Comparison of ENCODE assay signal across 34 cellular contexts in genomic region chr6:5041955-5042354, GRCh38. TPM values are rescaled to one million over a fixed set of nuclear protein-coding genes. Genes with fewer than 3 reads are reported as not detected.
"Had no signal": no experiment of that assay in that cellular context is flagged by ENCODE, and none has a peak within 500 bp of the region (broad histone marks: within the 10 kb centered on the region; RNA-seq: fewer than 3 reads in every experiment).

No MANE protein-coding gene starts in this region.

- H3K27me3 ChIP-seq: adrenal gland, ascending aorta, body of pancreas, brain microvascular endothelial cell, breast epithelium, cardiac muscle cell had no signal

- H3K36me3 ChIP-seq: adrenal gland, ascending aorta, brain microvascular endothelial cell, breast epithelium, cardiac muscle cell had no signal

- H3K9me3 ChIP-seq: adrenal gland, ascending aorta, body of pancreas, breast epithelium had no signal

- FAIRE-seq: astrocyte had no signal

- DNase-seq: activated effector memory CD4-positive, alpha-beta T cell treated with anti-CD3 and anti-CD28 coated beads, Interleukin-2, amount 50 U/mL, for 16 hours; activated effector memory CD4-positive, alpha-beta T cell treated with Interleukin-2 at 50 U/mL for 16 hours; activated gamma-delta T cell; activated gamma-delta T cell treated with Interleukin-2 at 50 U/mL for 16 hours; activated naive CD4-positive, alpha-beta T cell; activated naive CD4-positive, alpha-beta T cell treated with anti-CD3 and anti-CD28 coated beads for 36 hours; activated naive CD4-positive, alpha-beta T cell treated with anti-CD3 and anti-CD28 coated beads, Interleukin-2, amount 10 ng/mL, durations not matched to agents 7 days and 5 days; activated naive CD4-positive, alpha-beta T cell treated with anti-CD3 and anti-CD28 coated beads, Interleukin-2, amount 50 U/mL, for 16 hours; activated naive CD4-positive, alpha-beta T cell treated with Interleukin-2 at 50 U/mL for 16 hours; activated naive CD8-positive, alpha-beta T cell treated with anti-CD3 and anti-CD28 coated beads for 36 hours; activated naive CD8-positive, alpha-beta T cell treated with anti-CD3 and anti-CD28 coated beads, Interleukin-2, amount 10 ng/mL, durations not matched to agents 7 days and 5 days; activated naive CD8-positive, alpha-beta T cell treated with anti-CD3 and anti-CD28 coated beads, Interleukin-2, amount 50 U/mL, for 24 hours; activated T-cell treated with anti-CD3 and anti-CD28 coated beads, Interleukin-2, amount 50 U/mL, for 1 hour; activated T-cell treated with anti-CD3 and anti-CD28 coated beads, Interleukin-2, amount 50 U/mL, for 24 hours; activated T-cell treated with anti-CD3 and anti-CD28 coated beads, Interleukin-2, amount 50 U/mL, for 4 hours; activated T-cell treated with anti-CD3 and anti-CD28 coated beads, Interleukin-2, amount 50 U/mL, for 48 hours; activated T-cell treated with anti-CD3 and anti-CD28 coated beads, Interleukin-2, amount 50 U/mL, for 72 hours; adrenal gland; amniotic stem cell; amygdala; anterior cingulate cortex; aorta; body of pancreas; brain microvascular endothelial cell; caudate nucleus; central memory CD4-positive, alpha-beta T cell; cerebellar nuclear complex had no signal

- ATAC-seq: activated naive CD4-positive, alpha-beta T cell treated with anti-CD3 and anti-CD28 coated beads, Interleukin-2, amount 50 U/mL, for 72 hours; activated naive CD8-positive, alpha-beta T cell treated with anti-CD3 and anti-CD28 coated beads, Interleukin-2, amount 50 U/mL, for 24 hours; activated T-cell treated with anti-CD3 and anti-CD28 coated beads, Interleukin-2, amount 50 U/mL, for 4 hours; activated T-cell treated with anti-CD3 and anti-CD28 coated beads, Interleukin-2, amount 50 U/mL, for 72 hours; activated T-helper 17 cell treated with anti-CD3 and anti-CD28 coated beads, Interleukin-2, amount 50 U/mL, for 72 hours; body of pancreas had no signal

- H3K4me1 ChIP-seq: adrenal gland, ascending aorta, body of pancreas, breast epithelium had no signal

- H3K4me3 ChIP-seq: adrenal gland, ascending aorta, body of pancreas, breast epithelium, cardiac muscle cell had no signal

- H3K27ac ChIP-seq: adrenal gland, ascending aorta, body of pancreas, brain microvascular endothelial cell, breast epithelium, cardiac muscle cell had no signal

RNA-seq across cellular contexts. Expression of gene RPP40, which starts 38.1 kb away (rescaled TPM):
- total RNA-seq: ascending aorta had no signal

RNA-seq across cellular contexts. Expression of gene PPP1R3G, which starts 43.2 kb away (rescaled TPM):
- total RNA-seq: activated naive CD4-positive, alpha-beta T cell treated with anti-CD3 and anti-CD28 coated beads for 36 hours; activated T-cell treated with anti-CD3 and anti-CD28 coated beads, Interleukin-2, amount 50 U/mL, for 4 hours; activated T-helper 1 cell treated with anti-CD3 and anti-CD28 coated beads, Interleukin-12 subunit alpha, Interleukin-12 subunit beta, Interleukin-2, Interleukin-4 antibody, amounts not matched to agents 30 ng/mL and 10 ng/mL and 1 ng/mL, durations not matched to agents 14 hours and 24 hours and 36 hours had no signal
